ENCODE assay signal across 9 cellular contexts in the genomic region with DNA sequence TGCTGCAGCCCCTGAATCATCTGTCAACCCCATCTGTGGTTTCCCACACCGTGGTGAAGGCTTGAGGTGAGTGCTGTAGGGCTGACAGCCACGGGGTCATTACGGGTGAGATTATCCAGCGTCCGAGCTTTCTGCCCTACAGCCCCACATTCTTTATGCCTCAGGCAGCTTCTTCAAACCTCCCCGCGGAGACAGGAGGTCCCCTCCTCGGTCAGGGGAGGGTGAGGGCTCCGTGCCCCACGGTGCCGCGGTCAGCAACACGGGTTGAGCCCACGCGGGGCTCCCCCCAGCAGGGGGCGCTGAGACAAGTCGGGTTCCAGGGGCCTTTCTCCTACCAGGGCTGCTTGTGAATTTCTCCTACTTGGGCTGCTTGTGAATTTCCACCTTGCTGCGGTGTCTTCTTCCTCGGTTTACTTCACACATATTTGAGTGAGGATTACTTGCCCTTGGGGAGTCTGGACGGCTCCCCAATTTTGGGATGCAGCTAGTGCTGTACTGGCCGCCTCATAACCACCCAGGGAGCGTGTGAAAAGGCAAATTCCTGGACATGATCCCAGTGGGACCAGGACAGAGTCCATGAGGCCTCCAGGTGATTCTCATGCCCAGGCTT. TPM values are rescaled to one million over a fixed set of nuclear protein-coding genes. Genes with fewer than 3 reads are reported as not detected.
DNase-seq lines count a peak whose midpoint lies in the region; FAIRE-seq and TF ChIP-seq lines count a peak whose summit lies in the region.
"Had no signal": no experiment of that assay in that cellular context is flagged by ENCODE, and none has a peak within 500 bp of the region (broad histone marks: within the 10 kb centered on the region; RNA-seq: fewer than 3 reads in every experiment).

No MANE protein-coding gene starts in this region.

- no peaks in the 10 kb centered on the region for H3K9me3 ChIP-seq in OCI-LY7 (ENCODE audit: low read length)
- no peaks in the 10 kb centered on the region for H3K9me3 ChIP-seq in small intestine (ENCODE audit: control insufficient read depth, low read depth)

- no peak overlapping the region for H2AFZ ChIP-seq in OCI-LY7 (ENCODE audit: low read length)

- BruUV-seq in OCI-LY7 (replicated peaks; lab: Mats Ljungman, UMichigan): no TSS peak

- no peak overlapping the region for H3K27ac Mint-ChIP-seq in activated T-helper 2 cell treated with anti-CD3 and anti-CD28 coated beads, Interferon-gamma antibody, Interleukin-2, Interleukin-4, amounts not matched to agents 10 μg/mL and 5 μg/mL and 100 μg/mL, durations not matched to agents 14 hours and 24 hours and 36 hours

- no peaks in the 10 kb centered on the region for H3K9me3 Mint-ChIP-seq in activated T-helper 2 cell treated with anti-CD3 and anti-CD28 coated beads, Interferon-gamma antibody, Interleukin-2, Interleukin-4, amounts not matched to agents 10 μg/mL and 5 μg/mL and 100 μg/mL, durations not matched to agents 14 hours and 24 hours and 36 hours

- H3K27me3 ChIP-seq in small intestine (ENCODE audit: control insufficient read depth in 2 of 2, insufficient read depth in 2 of 2, low read length in 2 of 2): no peaks in the 10 kb centered on the region

- DNase-seq in GM12864 (ENCODE audit: low read depth) (no peak), OCI-LY7 (ENCODE audit: low spot score) (peak; percentile 54), head of caudate nucleus (peak in 38 of 42 donors; percentile 21 to 87 (median 62)), small intestine (peak; percentile 55), NCI-H1092 (lab: John Stamatoyannopoulos, UW) (no peak), NCI-H446 (lab: John Stamatoyannopoulos, UW) (no peak), SKM-1 (lab: John Stamatoyannopoulos, UW; ENCODE audit: unreplicated experiment) (no peak)
- DNase-seq in activated T-helper 2 cell treated with anti-CD3 and anti-CD28 coated beads, Interferon-gamma antibody, Interleukin-2, Interleukin-4, amounts not matched to agents 10 μg/mL and 5 μg/mL and 100 μg/mL, durations not matched to agents 14 hours and 24 hours and 36 hours (ENCODE audit: low spot score): peak; percentile 20

- peaks cover 12% of the 10 kb centered on the region for H3K4me1 Mint-ChIP-seq in activated T-helper 2 cell treated with anti-CD3 and anti-CD28 coated beads, Interferon-gamma antibody, Interleukin-2, Interleukin-4, amounts not matched to agents 10 μg/mL and 5 μg/mL and 100 μg/mL, durations not matched to agents 14 hours and 24 hours and 36 hours (ENCODE audit: low read depth)

- no peak overlapping the region for H3K4me2 ChIP-seq in OCI-LY7 (ENCODE audit: low read length)

- H3K27ac ChIP-seq in OCI-LY7 (ENCODE audit: low read depth, low read length, poor library complexity, severe bottlenecking): no peak overlapping the region
- H3K27ac ChIP-seq in small intestine (ENCODE audit: low read depth in 1 of 2, low read length in 1 of 2): no peak overlapping the region

- no peak overlapping the region for H3K4me3 Mint-ChIP-seq in activated T-helper 2 cell treated with anti-CD3 and anti-CD28 coated beads, Interferon-gamma antibody, Interleukin-2, Interleukin-4, amounts not matched to agents 10 μg/mL and 5 μg/mL and 100 μg/mL, durations not matched to agents 14 hours and 24 hours and 36 hours (ENCODE audit: low read depth)

- TF ChIP-seq CTCF in GM12864 (IDR thresholded peaks at IDR 0.05; ENCODE audit: low read depth, low read length, missing control alignments) (peak; percentile 95), OCI-LY7 (conservative IDR thresholded peaks at IDR 0.05; ENCODE audit: low read length) (peak; percentile 86)

- intact Hi-C loops in OCI-LY7 (cut with micrococcal nuclease; ENCODE audit: unreplicated experiment) (no loop called here), head of caudate nucleus (cut with DNase I) (no loop called here)
- intact Hi-C loops in activated T-helper 2 cell treated with anti-CD3 and anti-CD28 coated beads, Interferon-gamma antibody, Interleukin-2, Interleukin-4, amounts not matched to agents 10 μg/mL and 5 μg/mL and 100 μg/mL, durations not matched to agents 14 hours and 24 hours and 36 hours (cut with micrococcal nuclease): no loop called here

- H3K36me3 ChIP-seq in OCI-LY7 (ENCODE audit: insufficient read depth, low read length) (no peaks in the 10 kb centered on the region), small intestine (ENCODE audit: control insufficient read depth in 2 of 2, insufficient read depth in 2 of 2, low read length in 2 of 2) (no peaks in the 10 kb centered on the region)

- H3K4me3 ChIP-seq in GM12864 (ENCODE audit: low read depth, low read length) (no peak overlapping the region), OCI-LY7 (ENCODE audit: low read depth, low read length, poor library complexity, severe bottlenecking) (no peak overlapping the region), small intestine (ENCODE audit: low read depth in 1 of 2, low read length in 2 of 2) (no peak overlapping the region)

- H3K4me1 ChIP-seq in OCI-LY7 (ENCODE audit: insufficient read depth, low read length, poor library complexity, severe bottlenecking): no peaks in the 10 kb centered on the region
- H3K4me1 ChIP-seq in small intestine (ENCODE audit: control insufficient read depth in 2 of 2, insufficient read depth in 1 of 2, low read depth in 1 of 2, low read length in 1 of 2): no peaks in the 10 kb centered on the region

- H4K20me1 ChIP-seq in OCI-LY7 (ENCODE audit: insufficient read depth, low read length): no peaks in the 10 kb centered on the region

- H3K9me2 ChIP-seq in OCI-LY7 (ENCODE audit: insufficient read depth, low read length): no peaks in the 10 kb centered on the region

- no peak for FAIRE-seq in small intestine (lab: Jason Lieb, UNC)

- CTCF ChIA-PET in OCI-LY7 (lab: Charles Lee; ENCODE audit: unreplicated experiment): no interaction called here

- 14 to 22% (median 16%) methylated on average over 22 of the region's 22 CpGs for WGBS in small intestine, 3 donors

- no peaks in the 10 kb centered on the region for H3K79me2 ChIP-seq in OCI-LY7 (ENCODE audit: insufficient read depth, low read depth, low read length)

- H3K36me3 Mint-ChIP-seq in activated T-helper 2 cell treated with anti-CD3 and anti-CD28 coated beads, Interferon-gamma antibody, Interleukin-2, Interleukin-4, amounts not matched to agents 10 μg/mL and 5 μg/mL and 100 μg/mL, durations not matched to agents 14 hours and 24 hours and 36 hours (ENCODE audit: low read depth): no peaks in the 10 kb centered on the region

- H3K27me3 Mint-ChIP-seq in activated T-helper 2 cell treated with anti-CD3 and anti-CD28 coated beads, Interferon-gamma antibody, Interleukin-2, Interleukin-4, amounts not matched to agents 10 μg/mL and 5 μg/mL and 100 μg/mL, durations not matched to agents 14 hours and 24 hours and 36 hours (ENCODE audit: low read depth): peaks cover 22% of the 10 kb centered on the region

- POLR2A ChIA-PET in OCI-LY7 (lab: Charles Lee): interaction anchor here (0.6 kb wide), 1 partner anchor 347 kb away, joined by 5 read pairs; no protein-coding TSS in a partner anchor

RNA-seq across cellular contexts. Expression of a gene that starts 18.1 kb away (rescaled TPM):
- total RNA-seq in OCI-LY7 (2014; rRNA removed; shearing (Covaris generic)): not detected in 2 replicates
- total RNA-seq in OCI-LY7 (2022): not detected in 2 replicates
- total RNA-seq in activated T-helper 2 cell treated with anti-CD3 and anti-CD28 coated beads, Interferon-gamma antibody, Interleukin-2, Interleukin-4, amounts not matched to agents 10 μg/mL and 5 μg/mL and 100 μg/mL, durations not matched to agents 14 hours and 24 hours and 36 hours: not detected in 2 replicates
- under 1 TPM in 1 of 3 donors, not detected in 2; 0.10 TPM for polyA plus RNA-seq in small intestine

RNA-seq across cellular contexts. Expression of a gene that starts 48.9 kb away (rescaled TPM):
- total RNA-seq in OCI-LY7 (2014; rRNA removed; shearing (Covaris generic)): 12.7 and 15.2 TPM in 2 replicates
- 24.8 and 26.4 TPM in 2 replicates for total RNA-seq in OCI-LY7 (2022)
- total RNA-seq in activated T-helper 2 cell treated with anti-CD3 and anti-CD28 coated beads, Interferon-gamma antibody, Interleukin-2, Interleukin-4, amounts not matched to agents 10 μg/mL and 5 μg/mL and 100 μg/mL, durations not matched to agents 14 hours and 24 hours and 36 hours: 28.5 and 28.9 TPM in 2 replicates
- 10 to 100 TPM; 24.6 to 42.0 (median 34.4) TPM for polyA plus RNA-seq in small intestine

RNA-seq across cellular contexts. Expression of a gene that starts 49.9 kb away (rescaled TPM):
- 0.18 TPM in 1 of 2 replicates, not detected in the other for total RNA-seq in OCI-LY7 (2014; rRNA removed; shearing (Covaris generic))
- not detected in 2 replicates for total RNA-seq in OCI-LY7 (2022)
- total RNA-seq in activated T-helper 2 cell treated with anti-CD3 and anti-CD28 coated beads, Interferon-gamma antibody, Interleukin-2, Interleukin-4, amounts not matched to agents 10 μg/mL and 5 μg/mL and 100 μg/mL, durations not matched to agents 14 hours and 24 hours and 36 hours: not detected in 2 replicates
- polyA plus RNA-seq in small intestine: 100 to 1,000 TPM in 2 of 3 donors, 10 to 100 TPM in 1; 60.8 to 298 (median 237) TPM
- total RNA-seq: urinary bladder had no signal
- polyA plus RNA-seq: urinary bladder had no signal

Comparison
In these comparisons a context has a peak if more than half of its experiments do, and no peak if none do; other contexts are left out.
1. DNase-seq: peak in OCI-LY7 (single experiment), activated T-helper 2 cell treated with anti-CD3 and anti-CD28 coated beads, Interferon-gamma antibody, Interleukin-2, Interleukin-4, amounts not matched to agents 10 μg/mL and 5 μg/mL and 100 μg/mL, durations not matched to agents 14 hours and 24 hours and 36 hours (single experiment), head of caudate nucleus (38 of 42) and small intestine (single experiment); none in GM12864 (single experiment), NCI-H1092 (single experiment), NCI-H446 (0 of 2) and SKM-1 (single experiment).